ENCODE assay signal across 8 cellular contexts in genomic region chr16:720507-720989, GRCh38. TPM values are rescaled to one million over a fixed set of nuclear protein-coding genes. Genes with fewer than 3 reads are reported as not detected.
DNase-seq lines count a peak whose midpoint lies in the region; ATAC-seq, FAIRE-seq and TF ChIP-seq lines count a peak whose summit lies in the region.

No MANE protein-coding gene starts in this region.

- no peaks in the 10 kb centered on the region for H3K36me3 ChIP-seq in HepG2 (replicated peaks in 1 of 2; ENCODE audit: control insufficient read depth in 1 of 2, insufficient read depth in 2 of 2, low read length in 2 of 2)

- TF ChIP-seq EP300 in HepG2 (IDR thresholded peaks at IDR 0.05; ENCODE audit: low read depth in 2 of 2, low read length in 2 of 2): no peak
- TF ChIP-seq EP300 in HepG2 (CRISPR knock-in tag; IDR thresholded peaks at IDR 0.05; ENCODE audit: borderline replicate concordance): no peak

- peak overlapping the region; percentile 68 to 93 for H3K27ac ChIP-seq in coronary artery
- H3K27ac ChIP-seq in HepG2 (ENCODE audit: extremely low read length, insufficient read depth, low read length): peak overlapping the region; percentile 88

- in situ Hi-C loops in SK-MEL-5 (cut with HindIII; ENCODE audit: low pct_unique_long_range_greater_than_20kb, low sequenced_read_pairs) (no loop called here), HepG2 (cut with HindIII; ENCODE audit: extremely low pct_ligation_motif_present, low pct_unique_long_range_greater_than_20kb) (no loop called here)

- no peak overlapping the region for H2AFZ ChIP-seq in HepG2 (ENCODE audit: low read length)

- TF ChIP-seq CTCF in AG10803 (conservative IDR thresholded peaks at IDR 0.05; ENCODE audit: low read length): peak; percentile 37; the same call in 1 of the 2 replicates
- TF ChIP-seq CTCF in GM12875 (IDR thresholded peaks at IDR 0.05; ENCODE audit: borderline replicate concordance, insufficient read depth, low read depth, low read length): peak; percentile 38; the same call in 1 of the 2 replicates
- no peak for TF ChIP-seq CTCF in coronary artery (IDR thresholded peaks at IDR 0.05)
- TF ChIP-seq CTCF in HepG2 (CRISPR knock-in tag; IDR thresholded peaks at IDR 0.05): peak; percentile 46

- no peaks in the 10 kb centered on the region for H3K27me3 ChIP-seq in HepG2 (ENCODE audit: control insufficient read depth in 1 of 2, insufficient read depth in 2 of 2, low read length in 2 of 2)

- peak; percentile 15 for ATAC-seq in HG03280 (IDR thresholded peaks at IDR 0.05; ENCODE audit: unreplicated experiment)
- ATAC-seq in HepG2: peak; percentile 8
- peak; percentile 62 for ATAC-seq in stimulated activated naive CD8-positive, alpha-beta T cell treated with anti-CD3 and anti-CD28 coated beads, Interleukin-15, Interleukin-2, amounts not matched to agents 100 U/mL and 50 U/mL, for 24 hours

- H3K4me3 ChIP-seq in AG10803 (ENCODE audit: low read length): peak overlapping the region; percentile 70
- H3K4me3 ChIP-seq in GM12875 (ENCODE audit: low read depth, low read length): peak overlapping the region; percentile 92
- peak overlapping the region; percentile 95 for H3K4me3 ChIP-seq in coronary artery
- peak overlapping the region; percentile 77 to 95 (median 85) for H3K4me3 ChIP-seq in HepG2 (replicated peaks in 1 of 3; ENCODE audit: insufficient read depth in 1 of 3, low read depth in 2 of 3, low read length in 3 of 3)

- peak overlapping the region; percentile 100 for H3K4me2 ChIP-seq in HepG2 (ENCODE audit: low read depth, low read length)

- TF ChIP-seq RAD21 in HepG2 (CRISPR knock-in tag; IDR thresholded peaks at IDR 0.05): no peak

- 0% methylated on average over 3 of the region's 37 CpGs for WGBS in HepG2 (ENCODE audit: low lambda C conversion rate)

- DNase-seq in AG10803 (ENCODE audit: low read depth): peak; percentile 59
- peak; percentile 77 for DNase-seq in SK-MEL-5 (ENCODE audit: low read depth, low spot score)
- DNase-seq in coronary artery (ENCODE audit: low spot score): no peak
- DNase-seq in HepG2 (ENCODE audit: low spot score): no peak
- peak; percentile 76 for DNase-seq in stimulated activated naive CD8-positive, alpha-beta T cell treated with anti-CD3 and anti-CD28 coated beads, Interleukin-15, Interleukin-2, amounts not matched to agents 100 U/mL and 50 U/mL, for 24 hours
- no peak for DNase-seq in NCI-H2081 (lab: John Stamatoyannopoulos, UW)

- H4K20me1 ChIP-seq in HepG2 (ENCODE audit: insufficient read depth, low read length): peaks cover 5% of the 10 kb centered on the region

- peak overlapping the region; percentile 88 for H3K9ac ChIP-seq in HepG2 (ENCODE audit: insufficient read depth, low read depth, low read length)

- H3K9me3 ChIP-seq in HepG2 (ENCODE audit: low read length): no peaks in the 10 kb centered on the region

- H3K4me1 ChIP-seq in HepG2 (ENCODE audit: insufficient read depth, low read length): peaks cover 38% of the 10 kb centered on the region

- intact Hi-C loops in HepG2 (cut with micrococcal nuclease; ENCODE audit: unreplicated experiment): no loop called here

- no TSS peak for BruUV-seq in HepG2 (replicated peaks; lab: Mats Ljungman, UMichigan)

- TF ChIP-seq POLR2A in HepG2 (IDR thresholded peaks at IDR 0.05; ENCODE audit: insufficient read depth in 1 of 2, low read depth in 2 of 2, low read length in 2 of 2): no peak

- POLR2A ChIA-PET in HepG2 (lab: Yijun Ruan, JAX): interaction anchor here (0.9 to 2.5 kb wide), 15 partner anchors 8 to 184 kb away, joined by 3 to 22 read pairs (median 7); partner anchors contain the start of genes CHTF18, CIAO3, MSLN and RHBDL1

- FAIRE-seq in HepG2 (lab: Jason Lieb, UNC): no peak

- peaks cover 3% of the 10 kb centered on the region for H3K79me2 ChIP-seq in HepG2 (ENCODE audit: insufficient read depth, low read length)

- CTCF ChIA-PET in HepG2 (lab: Yijun Ruan, JAX; ENCODE audit: low intra/inter-chr PET ratio, low total read pairs): no interaction called here

RNA-seq across cellular contexts. Expression of gene ANTKMT, which starts 0.4 kb away (rescaled TPM):
- total RNA-seq in SK-MEL-5 (2014; rRNA removed; shearing (Covaris generic)): 18.6 and 18.7 TPM in 2 replicates
- 29.8 and 38.1 TPM in 2 replicates for polyA plus RNA-seq in SK-MEL-5 (2015; cell fraction: cytosol; rRNA removed)
- polyA plus RNA-seq in SK-MEL-5 (2015; cell fraction: nucleus; rRNA removed): 61.7 and 75.8 TPM in 2 replicates
- total RNA-seq in HepG2 (2016; rRNA removed; fragmentation: Illumina TruSeq; extraction: Trizol): 17.8 and 47.8 TPM in 2 replicates
- total RNA-seq in HepG2 (2016; cell fraction: cytosol; rRNA removed; fragmentation: Illumina TruSeq; extraction: Trizol; ENCODE audit: low read depth): 23.3 and 24.5 TPM in 2 replicates
- 20.4 and 46.4 TPM in 2 replicates for total RNA-seq in HepG2 (2016; cell fraction: insoluble cytoplasmic fraction; rRNA removed; fragmentation: Illumina TruSeq; extraction: Trizol)
- 26.6 and 30.6 TPM in 2 replicates for total RNA-seq in HepG2 (2016; cell fraction: membrane; rRNA removed; fragmentation: Illumina TruSeq; extraction: Trizol)
- 18.5 and 25.5 TPM in 2 replicates for total RNA-seq in HepG2 (2016; cell fraction: nucleus; rRNA removed; fragmentation: Illumina TruSeq; extraction: Trizol)
- 7.5 and 11.8 TPM in 2 replicates for polyA plus RNA-seq in HepG2 (2011; rRNA removed)
- polyA plus RNA-seq in HepG2 (2011; cell fraction: cytosol; rRNA removed): 10.6 and 19.3 TPM in 2 replicates
- polyA plus RNA-seq in HepG2 (2011; cell fraction: nucleus; rRNA removed): 47.2 and 48.7 TPM in 2 replicates
- 4.2 and 8.6 TPM in 2 replicates for polyA plus RNA-seq in HepG2 (2012)
- 14.5 and 19.6 TPM in 2 replicates for polyA plus RNA-seq in HepG2 (2016; cell fraction: cytosol; fragmentation: Illumina TruSeq; extraction: Trizol; ENCODE audit: low read depth)
- 10.3 and 11.6 TPM in 2 replicates for polyA plus RNA-seq in HepG2 (2016; cell fraction: insoluble cytoplasmic fraction; fragmentation: Illumina TruSeq; extraction: Trizol; ENCODE audit: low read depth)
- 16.4 and 20.3 TPM in 2 replicates for polyA plus RNA-seq in HepG2 (2016; cell fraction: membrane; fragmentation: Illumina TruSeq; extraction: Trizol; ENCODE audit: low read depth)
- 33.8 and 45.5 TPM in 2 replicates for polyA plus RNA-seq in HepG2 (2016; cell fraction: nucleus; fragmentation: Illumina TruSeq; extraction: Trizol; ENCODE audit: insufficient read depth, low read depth)
- 2.4 and 4.6 TPM in 2 replicates for polyA minus RNA-seq in HepG2 (2011; rRNA and poly(A)+ RNA removed; ENCODE audit: low replicate concordance)
- 5.2 and 9.3 TPM in 2 replicates for polyA minus RNA-seq in HepG2 (2011; cell fraction: cytosol; rRNA and poly(A)+ RNA removed)
- polyA minus RNA-seq in HepG2 (2011; cell fraction: nucleus; rRNA and poly(A)+ RNA removed): 9.1 and 10.3 TPM in 2 replicates

RNA-seq across cellular contexts. Expression of gene METRN, which starts 5.6 kb away (rescaled TPM):
- total RNA-seq in SK-MEL-5 (2014; rRNA removed; shearing (Covaris generic)): 133 and 138 TPM in 2 replicates
- 158 and 167 TPM in 2 replicates for polyA plus RNA-seq in SK-MEL-5 (2015; cell fraction: cytosol; rRNA removed)
- 47.4 and 95.7 TPM in 2 replicates for polyA plus RNA-seq in SK-MEL-5 (2015; cell fraction: nucleus; rRNA removed)
- 27.3 and 46.1 TPM in 2 replicates for total RNA-seq in HepG2 (2016; rRNA removed; fragmentation: Illumina TruSeq; extraction: Trizol)
- total RNA-seq in HepG2 (2016; cell fraction: cytosol; rRNA removed; fragmentation: Illumina TruSeq; extraction: Trizol; ENCODE audit: low read depth): 309 and 313 TPM in 2 replicates
- 32.7 and 50.4 TPM in 2 replicates for total RNA-seq in HepG2 (2016; cell fraction: insoluble cytoplasmic fraction; rRNA removed; fragmentation: Illumina TruSeq; extraction: Trizol)
- 215 and 243 TPM in 2 replicates for total RNA-seq in HepG2 (2016; cell fraction: membrane; rRNA removed; fragmentation: Illumina TruSeq; extraction: Trizol)
- total RNA-seq in HepG2 (2016; cell fraction: nucleus; rRNA removed; fragmentation: Illumina TruSeq; extraction: Trizol): 17.9 and 18.8 TPM in 2 replicates
- 25.5 and 34.0 TPM in 2 replicates for polyA plus RNA-seq in HepG2 (2011; rRNA removed)
- 9.2 and 47.6 TPM in 2 replicates for polyA plus RNA-seq in HepG2 (2011; cell fraction: cytosol; rRNA removed)
- 25.3 and 25.6 TPM in 2 replicates for polyA plus RNA-seq in HepG2 (2011; cell fraction: nucleus; rRNA removed)
- polyA plus RNA-seq in HepG2 (2012): 6.0 and 9.7 TPM in 2 replicates
- polyA plus RNA-seq in HepG2 (2016; cell fraction: cytosol; fragmentation: Illumina TruSeq; extraction: Trizol; ENCODE audit: low read depth): 285 and 311 TPM in 2 replicates
- polyA plus RNA-seq in HepG2 (2016; cell fraction: insoluble cytoplasmic fraction; fragmentation: Illumina TruSeq; extraction: Trizol; ENCODE audit: low read depth): 25.1 and 30.0 TPM in 2 replicates
- polyA plus RNA-seq in HepG2 (2016; cell fraction: membrane; fragmentation: Illumina TruSeq; extraction: Trizol; ENCODE audit: low read depth): 167 and 188 TPM in 2 replicates
- polyA plus RNA-seq in HepG2 (2016; cell fraction: nucleus; fragmentation: Illumina TruSeq; extraction: Trizol; ENCODE audit: insufficient read depth, low read depth): 32.0 and 38.6 TPM in 2 replicates
- 4.1 and 35.6 TPM in 2 replicates for polyA minus RNA-seq in HepG2 (2011; rRNA and poly(A)+ RNA removed; ENCODE audit: low replicate concordance)
- 14.3 and 15.0 TPM in 2 replicates for polyA minus RNA-seq in HepG2 (2011; cell fraction: cytosol; rRNA and poly(A)+ RNA removed)
- 4.4 and 4.6 TPM in 2 replicates for polyA minus RNA-seq in HepG2 (2011; cell fraction: nucleus; rRNA and poly(A)+ RNA removed)

RNA-seq across cellular contexts. Expression of gene CCDC78, which starts 5.7 kb away (rescaled TPM):
- 17.7 and 18.1 TPM in 2 replicates for total RNA-seq in SK-MEL-5 (2014; rRNA removed; shearing (Covaris generic))
- 9.7 and 14.8 TPM in 2 replicates for polyA plus RNA-seq in SK-MEL-5 (2015; cell fraction: cytosol; rRNA removed)
- 592 and 812 TPM in 2 replicates for polyA plus RNA-seq in SK-MEL-5 (2015; cell fraction: nucleus; rRNA removed)
- total RNA-seq in HepG2 (2016; rRNA removed; fragmentation: Illumina TruSeq; extraction: Trizol): 0.53 TPM in 1 of 2 replicates, not detected in the other
- total RNA-seq in HepG2 (2016; cell fraction: cytosol; rRNA removed; fragmentation: Illumina TruSeq; extraction: Trizol; ENCODE audit: low read depth): 0.09 and 0.40 TPM in 2 replicates
- total RNA-seq in HepG2 (2016; cell fraction: insoluble cytoplasmic fraction; rRNA removed; fragmentation: Illumina TruSeq; extraction: Trizol): 0.48 TPM in 1 of 2 replicates, not detected in the other
- total RNA-seq in HepG2 (2016; cell fraction: membrane; rRNA removed; fragmentation: Illumina TruSeq; extraction: Trizol): 0.28 TPM in 2 replicates
- total RNA-seq in HepG2 (2016; cell fraction: nucleus; rRNA removed; fragmentation: Illumina TruSeq; extraction: Trizol): 0.34 and 1.4 TPM in 2 replicates
- 1.5 and 1.7 TPM in 2 replicates for polyA plus RNA-seq in HepG2 (2011; rRNA removed)
- 0.26 and 0.44 TPM in 2 replicates for polyA plus RNA-seq in HepG2 (2011; cell fraction: cytosol; rRNA removed)
- 17.5 and 23.8 TPM in 2 replicates for polyA plus RNA-seq in HepG2 (2011; cell fraction: nucleus; rRNA removed)
- 1.0 and 2.1 TPM in 2 replicates for polyA plus RNA-seq in HepG2 (2012)
- polyA plus RNA-seq in HepG2 (2016; cell fraction: cytosol; fragmentation: Illumina TruSeq; extraction: Trizol; ENCODE audit: low read depth): 0.11 and 0.18 TPM in 2 replicates
- polyA plus RNA-seq in HepG2 (2016; cell fraction: insoluble cytoplasmic fraction; fragmentation: Illumina TruSeq; extraction: Trizol; ENCODE audit: low read depth): 0.24 and 0.57 TPM in 2 replicates
- polyA plus RNA-seq in HepG2 (2016; cell fraction: membrane; fragmentation: Illumina TruSeq; extraction: Trizol; ENCODE audit: low read depth): not detected in 2 replicates
- polyA plus RNA-seq in HepG2 (2016; cell fraction: nucleus; fragmentation: Illumina TruSeq; extraction: Trizol; ENCODE audit: insufficient read depth, low read depth): 2.7 and 3.2 TPM in 2 replicates
- polyA minus RNA-seq in HepG2 (2011; rRNA and poly(A)+ RNA removed; ENCODE audit: low replicate concordance): 0.38 and 3.8 TPM in 2 replicates
- polyA minus RNA-seq in HepG2 (2011; cell fraction: cytosol; rRNA and poly(A)+ RNA removed): not detected in 2 replicates
- polyA minus RNA-seq in HepG2 (2011; cell fraction: nucleus; rRNA and poly(A)+ RNA removed): 0.90 and 1.6 TPM in 2 replicates

RNA-seq across cellular contexts. Expression of gene HAGHL, which starts 6.4 kb away (rescaled TPM):
- 17.9 and 23.3 TPM in 2 replicates for total RNA-seq in SK-MEL-5 (2014; rRNA removed; shearing (Covaris generic))
- polyA plus RNA-seq in SK-MEL-5 (2015; cell fraction: cytosol; rRNA removed): 19.3 and 22.1 TPM in 2 replicates
- polyA plus RNA-seq in SK-MEL-5 (2015; cell fraction: nucleus; rRNA removed): 306 and 358 TPM in 2 replicates
- total RNA-seq in HepG2 (2016; rRNA removed; fragmentation: Illumina TruSeq; extraction: Trizol): 3.4 and 4.7 TPM in 2 replicates
- total RNA-seq in HepG2 (2016; cell fraction: cytosol; rRNA removed; fragmentation: Illumina TruSeq; extraction: Trizol; ENCODE audit: low read depth): 2.0 and 3.1 TPM in 2 replicates
- 3.0 and 4.0 TPM in 2 replicates for total RNA-seq in HepG2 (2016; cell fraction: insoluble cytoplasmic fraction; rRNA removed; fragmentation: Illumina TruSeq; extraction: Trizol)
- total RNA-seq in HepG2 (2016; cell fraction: membrane; rRNA removed; fragmentation: Illumina TruSeq; extraction: Trizol): 2.4 and 3.1 TPM in 2 replicates
- total RNA-seq in HepG2 (2016; cell fraction: nucleus; rRNA removed; fragmentation: Illumina TruSeq; extraction: Trizol): 2.0 and 3.3 TPM in 2 replicates
- polyA plus RNA-seq in HepG2 (2011; rRNA removed): 8.4 and 12.7 TPM in 2 replicates
- polyA plus RNA-seq in HepG2 (2011; cell fraction: cytosol; rRNA removed): 5.6 and 13.2 TPM in 2 replicates
- 160 and 166 TPM in 2 replicates for polyA plus RNA-seq in HepG2 (2011; cell fraction: nucleus; rRNA removed)
- polyA plus RNA-seq in HepG2 (2012): 2.9 and 5.9 TPM in 2 replicates
- polyA plus RNA-seq in HepG2 (2016; cell fraction: cytosol; fragmentation: Illumina TruSeq; extraction: Trizol; ENCODE audit: low read depth): 1.6 and 3.1 TPM in 2 replicates
- polyA plus RNA-seq in HepG2 (2016; cell fraction: insoluble cytoplasmic fraction; fragmentation: Illumina TruSeq; extraction: Trizol; ENCODE audit: low read depth): 3.2 and 3.5 TPM in 2 replicates
- 1.8 and 2.5 TPM in 2 replicates for polyA plus RNA-seq in HepG2 (2016; cell fraction: membrane; fragmentation: Illumina TruSeq; extraction: Trizol; ENCODE audit: low read depth)
- polyA plus RNA-seq in HepG2 (2016; cell fraction: nucleus; fragmentation: Illumina TruSeq; extraction: Trizol; ENCODE audit: insufficient read depth, low read depth): 9.9 and 13.3 TPM in 2 replicates
- polyA minus RNA-seq in HepG2 (2011; rRNA and poly(A)+ RNA removed; ENCODE audit: low replicate concordance): 6.6 and 10.5 TPM in 2 replicates
- 3.3 and 4.7 TPM in 2 replicates for polyA minus RNA-seq in HepG2 (2011; cell fraction: cytosol; rRNA and poly(A)+ RNA removed)
- polyA minus RNA-seq in HepG2 (2011; cell fraction: nucleus; rRNA and poly(A)+ RNA removed): 3.4 and 7.1 TPM in 2 replicates

RNA-seq across cellular contexts. Expression of gene FBXL16, which starts 14.9 kb away (rescaled TPM):
- 6.6 and 7.3 TPM in 2 replicates for total RNA-seq in SK-MEL-5 (2014; rRNA removed; shearing (Covaris generic))
- polyA plus RNA-seq in SK-MEL-5 (2015; cell fraction: cytosol; rRNA removed): 32.7 and 39.6 TPM in 2 replicates
- polyA plus RNA-seq in SK-MEL-5 (2015; cell fraction: nucleus; rRNA removed): 13.0 and 25.6 TPM in 2 replicates
- total RNA-seq in HepG2 (2016; rRNA removed; fragmentation: Illumina TruSeq; extraction: Trizol): 0.20 and 0.22 TPM in 2 replicates
- 0.10 TPM in 1 of 2 replicates, not detected in the other for total RNA-seq in HepG2 (2016; cell fraction: cytosol; rRNA removed; fragmentation: Illumina TruSeq; extraction: Trizol; ENCODE audit: low read depth)
- 0.19 TPM in 1 of 2 replicates, not detected in the other for total RNA-seq in HepG2 (2016; cell fraction: insoluble cytoplasmic fraction; rRNA removed; fragmentation: Illumina TruSeq; extraction: Trizol)
- total RNA-seq in HepG2 (2016; cell fraction: membrane; rRNA removed; fragmentation: Illumina TruSeq; extraction: Trizol): 0.10 and 0.22 TPM in 2 replicates
- total RNA-seq in HepG2 (2016; cell fraction: nucleus; rRNA removed; fragmentation: Illumina TruSeq; extraction: Trizol): 0.19 TPM in 1 of 2 replicates, not detected in the other
- 2.0 and 2.2 TPM in 2 replicates for polyA plus RNA-seq in HepG2 (2011; rRNA removed)
- 1.6 and 3.1 TPM in 2 replicates for polyA plus RNA-seq in HepG2 (2011; cell fraction: cytosol; rRNA removed)
- polyA plus RNA-seq in HepG2 (2011; cell fraction: nucleus; rRNA removed): 4.4 and 5.3 TPM in 2 replicates
- polyA plus RNA-seq in HepG2 (2012): 2.8 and 5.8 TPM in 2 replicates
- 0.14 and 2.9 TPM in 2 replicates for polyA plus RNA-seq in HepG2 (2016; cell fraction: cytosol; fragmentation: Illumina TruSeq; extraction: Trizol; ENCODE audit: low read depth)
- polyA plus RNA-seq in HepG2 (2016; cell fraction: insoluble cytoplasmic fraction; fragmentation: Illumina TruSeq; extraction: Trizol; ENCODE audit: low read depth): 0.45 and 0.64 TPM in 2 replicates
- polyA plus RNA-seq in HepG2 (2016; cell fraction: membrane; fragmentation: Illumina TruSeq; extraction: Trizol; ENCODE audit: low read depth): 0.38 and 0.42 TPM in 2 replicates
- polyA plus RNA-seq in HepG2 (2016; cell fraction: nucleus; fragmentation: Illumina TruSeq; extraction: Trizol; ENCODE audit: insufficient read depth, low read depth): 0.35 and 0.36 TPM in 2 replicates
- 4.1 and 8.8 TPM in 2 replicates for polyA minus RNA-seq in HepG2 (2011; rRNA and poly(A)+ RNA removed; ENCODE audit: low replicate concordance)
- polyA minus RNA-seq in HepG2 (2011; cell fraction: cytosol; rRNA and poly(A)+ RNA removed): 1.8 and 2.7 TPM in 2 replicates
- polyA minus RNA-seq in HepG2 (2011; cell fraction: nucleus; rRNA and poly(A)+ RNA removed): 0.52 and 0.99 TPM in 2 replicates

Comparison
In these comparisons a context has a peak if more than half of its experiments do, and no peak if none do; other contexts are left out.
1. DNase-seq: peak in AG10803 (single experiment), SK-MEL-5 (single experiment) and stimulated activated naive CD8-positive, alpha-beta T cell treated with anti-CD3 and anti-CD28 coated beads, Interleukin-15, Interleukin-2, amounts not matched to agents 100 U/mL and 50 U/mL, for 24 hours (single experiment); none in coronary artery (single experiment), HepG2 (single experiment) and NCI-H2081 (0 of 2).
2. ATAC-seq: peak in every context shown above with its lines; median percentile 62 in stimulated activated naive CD8-positive, alpha-beta T cell treated with anti-CD3 and anti-CD28 coated beads, Interleukin-15, Interleukin-2, amounts not matched to agents 100 U/mL and 50 U/mL, for 24 hours; 15 in HG03280; 8 in HepG2.
3. Peak in every context shown above with its lines, with median percentiles within 50 percentile points of each other: H3K4me3 ChIP-seq.